ENCODE assay signal across 2 cellular contexts in genomic region chr12:114744285-114744684, GRCh38.
TF ChIP-seq lines count a peak whose summit lies in the region.

No MANE protein-coding gene starts in this region.

TF ChIP-seq in IMR-90, 13 proteins besides CTCF, POLR2A, EP300 and RAD21:
- TF ChIP-seq MAZ (IDR thresholded peaks at IDR 0.05; ENCODE audit: borderline replicate concordance, low read depth, low read length) (no peak), RCOR1 (IDR thresholded peaks at IDR 0.05; ENCODE audit: insufficient replicate concordance, low read length) (peak; percentile 80)

TF ChIP-seq in H1, 55 proteins besides CTCF, POLR2A, EP300 and RAD21:
- TF ChIP-seq CHD7 (IDR thresholded peaks at IDR 0.05; ENCODE audit: insufficient replicate concordance, low read length) (no peak), KDM1A (IDR thresholded peaks at IDR 0.05; ENCODE audit: borderline replicate concordance, low read length) (0 out of 2 replicates have a peak, but pooled peaks have one; percentile 22)
